8 cellular contexts compared by ENCODE assay signal in genomic region chr7:90211391-90212148, GRCh38. TPM values are rescaled to one million over a fixed set of nuclear protein-coding genes. Genes with fewer than 3 reads are reported as not detected.
DNase-seq lines count a peak whose midpoint lies in the region; TF ChIP-seq lines count a peak whose summit lies in the region.

Gene STEAP2 (plus strand): TSS chr7:90211740. CDS start chr7:90225083, 13,343 bp downstream.

- POLR2A ChIA-PET in SK-N-SH (lab: Yijun Ruan, JAX): interaction anchor here (0.6 to 1.2 kb wide), 4 partner anchors 18 to 192 kb away, joined by 3 to 4 read pairs (median 4); partner anchors contain the start of gene CLDN12

- H3K4me1 ChIP-seq in GM23248 (ENCODE audit: insufficient read depth) (peaks cover 41% of the 10 kb centered on the region), SK-N-SH (ENCODE audit: control insufficient read depth in 1 of 2, insufficient read depth in 2 of 2, low read depth in 1 of 2, low read length in 1 of 2) (peaks cover 6 to 11% of the 10 kb centered on the region in 2 experiments; a peak in 2 of 4 replicates)

- H3K27me3 ChIP-seq in GM23248 (replicated peaks; ENCODE audit: insufficient read depth) (no peaks in the 10 kb centered on the region), SK-N-SH (ENCODE audit: insufficient read depth) (no peaks in the 10 kb centered on the region)

- H4K20me1 ChIP-seq in GM23248 (ENCODE audit: insufficient read depth): no peaks in the 10 kb centered on the region
- H4K20me1 ChIP-seq in SK-N-SH (ENCODE audit: insufficient read depth): no peaks in the 10 kb centered on the region

- peak; percentile 33 to 62; a peak in 1 of 4 replicates for TF ChIP-seq EP300 in SK-N-SH (IDR thresholded peaks at IDR 0.05; ENCODE audit: borderline replicate concordance in 1 of 2, low read depth in 1 of 2, low read length in 1 of 2)

- 1% methylated on average over 42 to 67 of the region's 73 CpGs for WGBS in GM23248 (ENCODE audit: low coverage in 1 of 2, low lambda C conversion rate in 2 of 2, missing lambda C conversion rate in 2 of 2), 2 experiments
- 2% methylated on average over 49 of the region's 73 CpGs for WGBS in SK-N-SH (ENCODE audit: low lambda C conversion rate)

- TF ChIP-seq CTCF in GM12864 (IDR thresholded peaks at IDR 0.05; ENCODE audit: low read depth, low read length, missing control alignments) (peak; percentile 53), SK-N-SH (IDR thresholded peaks at IDR 0.05) (peak; percentile 74)

- DNase-seq in GM12864 (ENCODE audit: low read depth) (no peak), GM23248 (peak; percentile 99), KBM-7 (peak; percentile 88), SK-N-SH (peak; percentile 96), cortex of kidney (lab: John Stamatoyannopoulos, UW) (peak; percentile 44), kidney tubule cell (ENCODE audit: low spot score) (peak; percentile 94)
- peak; percentile 19 to 31 (median 22) for DNase-seq in stimulated activated CD4-positive, alpha-beta T cell treated with anti-CD3 and anti-CD28 coated beads, Interleukin-12 subunit alpha, Interleukin-12 subunit beta, amount 100 ng/mL, for 48 hours (ENCODE audit: low read depth in 2 of 3, low spot score in 1 of 3)
- no peak for DNase-seq in central memory CD4-positive, alpha-beta T cell

- H3K9me3 ChIP-seq in GM23248 (ENCODE audit: low read depth) (no peaks in the 10 kb centered on the region), SK-N-SH (no peaks in the 10 kb centered on the region)

- H3K9ac ChIP-seq in GM23248: peak within 1 kb of the TSS; percentile 87
- peak within 1 kb of the TSS; percentile 82 for H3K9ac ChIP-seq in SK-N-SH

- CTCF ChIA-PET in SK-N-SH (lab: Yijun Ruan, JAX): interaction anchor here (0.6 to 3.0 kb wide), 38 partner anchors 9 to 385 kb away, joined by 3 to 19 read pairs (median 4); partner anchors contain the start of genes CDK14, CLDN12 and STEAP1

- H3K36me3 ChIP-seq in GM23248 (ENCODE audit: low read depth) (no peaks in the 10 kb centered on the region), SK-N-SH (replicated peaks in 1 of 2; ENCODE audit: control insufficient read depth in 1 of 2, insufficient read depth in 2 of 2, low read length in 1 of 2) (no peaks in the 10 kb centered on the region)

- H3F3A ChIP-seq in GM23248 (ENCODE audit: insufficient read depth): peaks cover 21% of the 10 kb centered on the region; the same call in 1 of the 2 replicates
- no peaks in the 10 kb centered on the region for H3F3A ChIP-seq in SK-N-SH (replicated peaks; ENCODE audit: insufficient read depth)

- peak within 1 kb of the TSS; percentile 88 for H2AFZ ChIP-seq in GM23248
- H2AFZ ChIP-seq in SK-N-SH (ENCODE audit: low read depth): peak within 1 kb of the TSS; percentile 98

- H3K27ac ChIP-seq in GM23248: peak within 1 kb of the TSS; percentile 77
- peak within 1 kb of the TSS; percentile 71 to 86 for H3K27ac ChIP-seq in SK-N-SH (ENCODE audit: low read depth in 2 of 2, low read length in 1 of 2)

- H3K4me2 ChIP-seq in GM23248 (ENCODE audit: unreplicated experiment): peak within 1 kb of the TSS; percentile 92
- H3K4me2 ChIP-seq in SK-N-SH: peak within 1 kb of the TSS; percentile 96

- peaks cover 55% of the 10 kb centered on the region for H3K79me2 ChIP-seq in GM23248 (ENCODE audit: insufficient read depth)
- H3K79me2 ChIP-seq in SK-N-SH (ENCODE audit: insufficient read depth): peaks cover 6% of the 10 kb centered on the region; the same call in 1 of the 2 replicates

- TF ChIP-seq RAD21 in SK-N-SH (IDR thresholded peaks at IDR 0.05; ENCODE audit: low read length): peak; percentile 39

- no peaks in the 10 kb centered on the region for H3K9me2 ChIP-seq in GM23248 (ENCODE audit: insufficient read depth)
- no peaks in the 10 kb centered on the region; the same call in 1 of the 2 replicates for H3K9me2 ChIP-seq in SK-N-SH

- H3K4me3 ChIP-seq in GM12864 (ENCODE audit: low read depth, low read length) (peak within 1 kb of the TSS; percentile 31), GM23248 (peak within 1 kb of the TSS; percentile 85), SK-N-SH (ENCODE audit: low read depth in 2 of 2, low read length in 1 of 2) (peak within 1 kb of the TSS; percentile 90 to 97)

- in situ Hi-C loops in GM23248 (cut with MboI): no loop called here
- in situ Hi-C loops in KBM-7 (cut with MboI; ENCODE audit: low pct_unique_long_range_greater_than_20kb, low sequenced_read_pairs): no loop called here

TF ChIP-seq in SK-N-SH, 30 proteins besides CTCF, POLR2A, EP300 and RAD21 (continues in another document):
- TF ChIP-seq FOXM1 (IDR thresholded peaks at IDR 0.05; ENCODE audit: low read depth) (no peak), JUND (IDR thresholded peaks at IDR 0.05) (no peak), CHD2 (IDR thresholded peaks at IDR 0.05; ENCODE audit: low read length, partially characterized antibody) (peak; percentile 43), NRF1 (IDR thresholded peaks at IDR 0.05; ENCODE audit: low read depth, low read length) (no peak), RFX5 (IDR thresholded peaks at IDR 0.05; ENCODE audit: low read length) (no peak), FOXJ3 (CRISPR knock-in tag; IDR thresholded peaks at IDR 0.05) (no peak), YY1 (IDR thresholded peaks at IDR 0.05; ENCODE audit: low read depth) (peak; percentile 73; the same call in 1 of the 2 replicates), ELF1 (IDR thresholded peaks at IDR 0.05) (no peak), GATA2 (CRISPR knock-in tag; IDR thresholded peaks at IDR 0.05) (peak; percentile 61), NFIC (IDR thresholded peaks at IDR 0.05; ENCODE audit: borderline replicate concordance) (peak; percentile 62), USF2 (IDR thresholded peaks at IDR 0.05; ENCODE audit: borderline replicate concordance, low read depth, low read length) (no peak), MXI1 (IDR thresholded peaks at IDR 0.05; ENCODE audit: low read depth, low read length) (peak; percentile 62), TCF12 (IDR thresholded peaks at IDR 0.05) (peak; percentile 46; the same call in 1 of the 2 replicates), TAF1 (IDR thresholded peaks at IDR 0.05; ENCODE audit: borderline replicate concordance, low read depth, low read length) (peak; percentile 76; the same call in 1 of the 2 replicates), RXRA (IDR thresholded peaks at IDR 0.05; ENCODE audit: borderline replicate concordance, low read depth) (no peak), PBX3 (IDR thresholded peaks at IDR 0.05) (peak; percentile 30; the same call in 1 of the 2 replicates), TEAD4 (IDR thresholded peaks at IDR 0.05; ENCODE audit: borderline replicate concordance, insufficient read depth) (peak; percentile 51; the same call in 1 of the 2 replicates), EZH2phosphoT487 (IDR thresholded peaks at IDR 0.05; ENCODE audit: borderline replicate concordance, low read depth) (no peak)
- TF ChIP-seq, protein P1, sequence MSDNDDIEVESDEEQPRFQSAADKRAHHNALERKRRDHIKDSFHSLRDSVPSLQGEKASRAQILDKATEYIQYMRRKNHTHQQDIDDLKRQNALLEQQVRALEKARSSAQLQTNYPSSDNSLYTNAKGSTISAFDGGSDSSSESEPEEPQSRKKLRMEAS (IDR thresholded peaks at IDR 0.05; ENCODE audit: low read depth): peak; percentile 97
- TF ChIP-seq, protein P2, sequence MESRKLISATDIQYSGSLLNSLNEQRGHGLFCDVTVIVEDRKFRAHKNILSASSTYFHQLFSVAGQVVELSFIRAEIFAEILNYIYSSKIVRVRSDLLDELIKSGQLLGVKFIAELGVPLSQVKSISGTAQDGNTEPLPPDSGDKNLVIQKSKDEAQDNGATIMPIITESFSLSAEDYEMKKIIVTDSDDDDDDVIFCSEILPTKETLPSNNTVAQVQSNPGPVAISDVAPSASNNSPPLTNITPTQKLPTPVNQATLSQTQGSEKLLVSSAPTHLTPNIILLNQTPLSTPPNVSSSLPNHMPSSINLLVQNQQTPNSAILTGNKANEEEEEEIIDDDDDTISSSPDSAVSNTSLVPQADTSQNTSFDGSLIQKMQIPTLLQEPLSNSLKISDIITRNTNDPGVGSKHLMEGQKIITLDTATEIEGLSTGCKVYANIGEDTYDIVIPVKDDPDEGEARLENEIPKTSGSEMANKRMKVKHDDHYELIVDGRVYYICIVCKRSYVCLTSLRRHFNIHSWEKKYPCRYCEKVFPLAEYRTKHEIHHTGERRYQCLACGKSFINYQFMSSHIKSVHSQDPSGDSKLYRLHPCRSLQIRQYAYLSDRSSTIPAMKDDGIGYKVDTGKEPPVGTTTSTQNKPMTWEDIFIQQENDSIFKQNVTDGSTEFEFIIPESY (IDR thresholded peaks at IDR 0.05; ENCODE audit: borderline replicate concordance, low read depth): no peak

RNA-seq across cellular contexts. Expression of gene STEAP2, which starts in this region (rescaled TPM):
- 28.3 and 30.6 TPM in 2 replicates for total RNA-seq in GM23248 (2014; rRNA removed; shearing (Covaris generic))
- polyA plus RNA-seq in GM23248 (2016; fragmentation: Nextera tagmentation; extraction: Ambion mirVana) (19.2 and 20.2 TPM in 2 replicates), SK-N-SH (2012; rRNA removed) (6.6 and 9.5 TPM in 2 replicates)
- 8.3 and 9.0 TPM in 2 replicates for polyA plus RNA-seq in SK-N-SH (2012; cell fraction: cytosol; rRNA removed)
- polyA plus RNA-seq in SK-N-SH (2012; cell fraction: nucleus; rRNA removed): 12.0 and 18.2 TPM in 2 replicates

Comparison
In these comparisons a context has a peak if more than half of its experiments do, and no peak if none do; other contexts are left out.
1. DNase-seq: peak in GM23248 (single experiment), KBM-7 (single experiment), SK-N-SH (single experiment), cortex of kidney (single experiment), kidney tubule cell (single experiment) and stimulated activated CD4-positive, alpha-beta T cell treated with anti-CD3 and anti-CD28 coated beads, Interleukin-12 subunit alpha, Interleukin-12 subunit beta, amount 100 ng/mL, for 48 hours (3 of 3); none in GM12864 (single experiment) and central memory CD4-positive, alpha-beta T cell (single experiment).
2. H3K4me3 ChIP-seq: peak in every context shown above with its lines; median percentile 94 in SK-N-SH; 85 in GM23248; 31 in GM12864.